Comparison of ENCODE assay signal across 1 cellular context in genomic region chr6:139372326-139373153, GRCh38.
TF ChIP-seq lines count a peak whose summit lies in the region.

No MANE protein-coding gene starts in this region.

TF ChIP-seq in H1, 55 proteins besides CTCF, POLR2A, EP300 and RAD21 (continued from another document):
- TF ChIP-seq, protein P1, sequence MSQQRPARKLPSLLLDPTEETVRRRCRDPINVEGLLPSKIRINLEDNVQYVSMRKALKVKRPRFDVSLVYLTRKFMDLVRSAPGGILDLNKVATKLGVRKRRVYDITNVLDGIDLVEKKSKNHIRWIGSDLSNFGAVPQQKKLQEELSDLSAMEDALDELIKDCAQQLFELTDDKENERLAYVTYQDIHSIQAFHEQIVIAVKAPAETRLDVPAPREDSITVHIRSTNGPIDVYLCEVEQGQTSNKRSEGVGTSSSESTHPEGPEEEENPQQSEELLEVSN (IDR thresholded peaks at IDR 0.05), result no peak
- TF ChIP-seq CTBP2 (IDR thresholded peaks at IDR 0.05; ENCODE audit: borderline replicate concordance, insufficient read depth, insufficient read length, low read length) (no peak), CHD1 (IDR thresholded peaks at IDR 0.05; ENCODE audit: low read depth, low read length) (no peak), JUN (IDR thresholded peaks at IDR 0.05; ENCODE audit: low read depth, low read length) (no peak), TAF7 (optimal IDR thresholded peaks at IDR 0.05; ENCODE audit: borderline replicate concordance, low read depth, low read length) (peak; percentile 47), TBP (IDR thresholded peaks at IDR 0.05; ENCODE audit: low read depth, low read length) (no peak), RNF2 (IDR thresholded peaks at IDR 0.05; ENCODE audit: borderline replicate concordance, low read depth, low read length, missing control alignments, poor library complexity, severe bottlenecking) (no peak), SP4 (IDR thresholded peaks at IDR 0.05; ENCODE audit: low read length) (no peak)
TF ChIP-seq in H1: peak in this region for 1.
